32 cellular contexts compared by ENCODE assay signal in genomic region chr1:171961861-171962260, GRCh38.
DNase-seq lines count a peak whose midpoint lies in the region; ATAC-seq lines count a peak whose summit lies in the region.
"Had no signal": no experiment of that assay in that cellular context is flagged by ENCODE, and none has a peak within 500 bp of the region (broad histone marks: within the 10 kb centered on the region; RNA-seq: fewer than 3 reads in every experiment).

No MANE protein-coding gene starts in this region.

- H3K9me3 Mint-ChIP-seq in activated CD8-positive, alpha-beta memory T cell treated with anti-CD3 and anti-CD28 coated beads, Interleukin-2, amount 10 ng/mL, durations not matched to agents 7 days and 5 days (ENCODE audit: low read depth) = no peaks in the 10 kb centered on the region
- no peaks in the 10 kb centered on the region for H3K9me3 Mint-ChIP-seq in activated T-cell treated with anti-CD3 and anti-CD28 coated beads, Interleukin-2, amount 50 U/mL, for 24 hours
- H3K9me3 Mint-ChIP-seq: activated CD4-positive, alpha-beta memory T cell treated with anti-CD3 and anti-CD28 coated beads for 36 hours; activated naive CD8-positive, alpha-beta T cell treated with anti-CD3 and anti-CD28 coated beads, Interleukin-2, amount 10 ng/mL, durations not matched to agents 7 days and 5 days; CD8-positive, alpha-beta memory T cell; natural killer cell treated with Interleukin-12 subunit alpha and Interleukin-12 subunit beta and Interleukin-15 and Interleukin-18, amount 100 ng/mL, for 72 hours; stimulated activated naive CD8-positive, alpha-beta T cell treated with anti-CD3 and anti-CD28 coated beads, Interleukin-15, Interleukin-2, amounts not matched to agents 100 ng/mL and 50 ng/mL, for 24 hours had no signal

- no peaks in the 10 kb centered on the region for H3K27me3 Mint-ChIP-seq in activated CD8-positive, alpha-beta memory T cell treated with anti-CD3 and anti-CD28 coated beads, Interleukin-2, amount 10 ng/mL, durations not matched to agents 7 days and 5 days
- H3K27me3 Mint-ChIP-seq in activated T-cell treated with anti-CD3 and anti-CD28 coated beads, Interleukin-2, amount 50 U/mL, for 24 hours = no peaks in the 10 kb centered on the region
- H3K27me3 Mint-ChIP-seq: activated CD4-positive, alpha-beta memory T cell treated with anti-CD3 and anti-CD28 coated beads for 36 hours; activated naive CD8-positive, alpha-beta T cell treated with anti-CD3 and anti-CD28 coated beads, Interleukin-2, amount 10 ng/mL, durations not matched to agents 7 days and 5 days; CD8-positive, alpha-beta memory T cell; stimulated activated naive CD8-positive, alpha-beta T cell treated with anti-CD3 and anti-CD28 coated beads, Interleukin-15, Interleukin-2, amounts not matched to agents 100 ng/mL and 50 ng/mL, for 24 hours had no signal

- CTCF ChIA-PET in activated CD8-positive, alpha-beta memory T cell treated with anti-CD3 and anti-CD28 coated beads, Interleukin-2, amount 10 ng/mL, durations not matched to agents 7 days and 5 days (lab: Charles Lee) = no interaction called here

- peaks cover 3% of the 10 kb centered on the region for H3K4me1 Mint-ChIP-seq in activated CD8-positive, alpha-beta memory T cell treated with anti-CD3 and anti-CD28 coated beads, Interleukin-2, amount 10 ng/mL, durations not matched to agents 7 days and 5 days
- H3K4me1 Mint-ChIP-seq in activated T-cell treated with anti-CD3 and anti-CD28 coated beads, Interleukin-2, amount 50 U/mL, for 24 hours (ENCODE audit: low read depth) = peaks cover 2% of the 10 kb centered on the region

- H3K27ac Mint-ChIP-seq in activated CD8-positive, alpha-beta memory T cell treated with anti-CD3 and anti-CD28 coated beads, Interleukin-2, amount 10 ng/mL, durations not matched to agents 7 days and 5 days = no peak overlapping the region
- H3K27ac Mint-ChIP-seq in activated T-cell treated with anti-CD3 and anti-CD28 coated beads, Interleukin-2, amount 50 U/mL, for 24 hours = no peak overlapping the region
- H3K27ac Mint-ChIP-seq: activated CD4-positive, alpha-beta memory T cell treated with anti-CD3 and anti-CD28 coated beads for 36 hours; activated naive CD8-positive, alpha-beta T cell treated with anti-CD3 and anti-CD28 coated beads, Interleukin-2, amount 10 ng/mL, durations not matched to agents 7 days and 5 days; endodermal cell; natural killer cell treated with Interleukin-12 subunit alpha and Interleukin-12 subunit beta and Interleukin-15 and Interleukin-18, amount 100 ng/mL, for 72 hours; stimulated activated naive CD8-positive, alpha-beta T cell treated with anti-CD3 and anti-CD28 coated beads, Interleukin-15, Interleukin-2, amounts not matched to agents 100 ng/mL and 50 ng/mL, for 24 hours had no signal

- no peak overlapping the region for H3K4me3 Mint-ChIP-seq in activated CD8-positive, alpha-beta memory T cell treated with anti-CD3 and anti-CD28 coated beads, Interleukin-2, amount 10 ng/mL, durations not matched to agents 7 days and 5 days
- H3K4me3 Mint-ChIP-seq in activated T-cell treated with anti-CD3 and anti-CD28 coated beads, Interleukin-2, amount 50 U/mL, for 24 hours = no peak overlapping the region
- H3K4me3 Mint-ChIP-seq: activated CD4-positive, alpha-beta memory T cell treated with anti-CD3 and anti-CD28 coated beads for 36 hours; activated naive CD8-positive, alpha-beta T cell treated with anti-CD3 and anti-CD28 coated beads, Interleukin-2, amount 10 ng/mL, durations not matched to agents 7 days and 5 days; CD8-positive, alpha-beta memory T cell; endodermal cell; natural killer cell treated with Interleukin-12 subunit alpha and Interleukin-12 subunit beta and Interleukin-15 and Interleukin-18, amount 100 ng/mL, for 72 hours; stimulated activated naive CD8-positive, alpha-beta T cell treated with anti-CD3 and anti-CD28 coated beads, Interleukin-15, Interleukin-2, amounts not matched to agents 100 ng/mL and 50 ng/mL, for 24 hours had no signal

- H3K36me3 Mint-ChIP-seq in activated CD8-positive, alpha-beta memory T cell treated with anti-CD3 and anti-CD28 coated beads, Interleukin-2, amount 10 ng/mL, durations not matched to agents 7 days and 5 days = no peaks in the 10 kb centered on the region
- H3K36me3 Mint-ChIP-seq in activated T-cell treated with anti-CD3 and anti-CD28 coated beads, Interleukin-2, amount 50 U/mL, for 24 hours (ENCODE audit: low read depth) = no peaks in the 10 kb centered on the region
- H3K36me3 Mint-ChIP-seq: activated CD4-positive, alpha-beta memory T cell treated with anti-CD3 and anti-CD28 coated beads for 36 hours; activated naive CD8-positive, alpha-beta T cell treated with anti-CD3 and anti-CD28 coated beads, Interleukin-2, amount 10 ng/mL, durations not matched to agents 7 days and 5 days; natural killer cell treated with Interleukin-12 subunit alpha and Interleukin-12 subunit beta and Interleukin-15 and Interleukin-18, amount 100 ng/mL, for 72 hours had no signal

- ATAC-seq in activated CD8-positive, alpha-beta memory T cell treated with anti-CD3 and anti-CD28 coated beads, Interleukin-2, amount 10 ng/mL, durations not matched to agents 7 days and 5 days = peak; percentile 27
- ATAC-seq in GM21717 (IDR thresholded peaks at IDR 0.05; ENCODE audit: unreplicated experiment) (peak; percentile 55), HG03175 (IDR thresholded peaks at IDR 0.05; ENCODE audit: unreplicated experiment) (peak; percentile 61)
- ATAC-seq: esophagus mucosa; foreskin keratinocyte; HCT116; HepG2; lower lobe of right lung; mucosa of descending colon; natural killer cell treated with Interleukin-12 subunit alpha and Interleukin-12 subunit beta and Interleukin-15 and Interleukin-18, amount 100 ng/mL, for 72 hours had no signal

- DNase-seq in activated CD8-positive, alpha-beta memory T cell treated with anti-CD3 and anti-CD28 coated beads, Interleukin-2, amount 10 ng/mL, durations not matched to agents 7 days and 5 days = no peak
- no peak for DNase-seq in activated CD8-positive, alpha-beta memory T cell treated with anti-CD3 and anti-CD28 coated beads, Interleukin-2, amount 50 U/mL, for 4 hours
- DNase-seq in anterior cingulate cortex (lab: John Stamatoyannopoulos, UW) (no peak), NCI-H446 (lab: John Stamatoyannopoulos, UW) (no peak)
- no peak for DNase-seq in effector CD4-positive, alpha-beta T cell
- no peak for DNase-seq in activated T-cell treated with anti-CD3 and anti-CD28 coated beads, Interleukin-2, amount 50 U/mL, for 24 hours
- DNase-seq: 8988T; activated CD4-positive, alpha-beta memory T cell treated with anti-CD3 and anti-CD28 coated beads for 36 hours; activated CD4-positive, CD25-positive, alpha-beta regulatory T cell; activated effector memory CD4-positive, alpha-beta T cell treated with Interleukin-2 at 50 U/mL for 16 hours; activated naive CD8-positive, alpha-beta T cell treated with anti-CD3 and anti-CD28 coated beads, Interleukin-2, amount 10 ng/mL, durations not matched to agents 7 days and 5 days; activated T-cell treated with anti-CD3 and anti-CD28 coated beads for 4 hours; CD8-positive, alpha-beta memory T cell; cortex of kidney; endodermal cell; foreskin keratinocyte; Karpas-422; lower lobe of right lung; mucosa of descending colon; MV-4-11; NCI-H1436 treated with DMSO at 0.1 percent for 48 hours; NCI-H2107; NCI-H82; T-helper 1 cell; thyroid gland had no signal
